In the genomic region with DNA sequence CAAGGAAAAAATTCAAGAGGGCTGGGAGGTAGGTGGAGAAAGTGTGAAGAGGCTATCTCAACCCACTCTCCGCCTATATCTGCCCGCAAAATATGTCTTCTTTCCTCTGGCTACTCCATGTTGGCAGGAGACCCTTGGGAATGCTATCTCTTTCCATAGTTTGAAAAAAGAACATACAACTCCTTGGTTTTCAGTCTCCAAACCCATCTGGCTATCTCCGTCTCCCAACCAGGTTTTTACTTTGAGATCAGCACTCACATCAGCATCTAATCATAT, we compare ENCODE assay signal across 15 cellular contexts.
DNase-seq lines count a peak whose midpoint lies in the region; ATAC-seq and TF ChIP-seq lines count a peak whose summit lies in the region.
"Had no signal": no experiment of that assay in that cellular context is flagged by ENCODE, and none has a peak within 500 bp of the region (broad histone marks: within the 10 kb centered on the region; RNA-seq: fewer than 3 reads in every experiment).

No MANE protein-coding gene starts in this region.

- no peak overlapping the region for H2AFZ ChIP-seq in PC-3 (ENCODE audit: low read length)

- intact Hi-C loops in PC-3 (cut with micrococcal nuclease) (no loop called here), aorta (cut with DNase I) (no loop called here)

- H3F3A ChIP-seq in PC-3 (ENCODE audit: low read length, unreplicated experiment): peaks cover 8% of the 10 kb centered on the region

- DNase-seq in activated CD8-positive, alpha-beta memory T cell treated with anti-CD3 and anti-CD28 coated beads, Interleukin-2, amount 10 ng/mL, durations not matched to agents 7 days and 5 days: no peak
- no peak for DNase-seq in activated CD8-positive, alpha-beta memory T cell treated with anti-CD3 and anti-CD28 coated beads, Interleukin-2, amount 50 U/mL, for 48 hours
- no peak for DNase-seq in PC-3
- DNase-seq in endodermal cell: no peak
- DNase-seq in stimulated activated naive CD8-positive, alpha-beta T cell treated with anti-CD3 and anti-CD28 coated beads, Interleukin-15, Interleukin-2, amounts not matched to agents 100 U/mL and 50 U/mL, for 24 hours: no peak
- DNase-seq in DMS79 treated with DMSO at 0.1 percent for 48 hours (lab: John Stamatoyannopoulos, UW): no peak
- DNase-seq in aorta: no peak
- DNase-seq: CD4-positive, alpha-beta memory T cell; cerebellar nuclear complex; lower lobe of right lung; NCI-H1105; NCI-H2171 had no signal

- H3K9me3 ChIP-seq in PC-3 (ENCODE audit: low read length) (no peaks in the 10 kb centered on the region), endodermal cell (ENCODE audit: control insufficient read depth, low read length) (no peaks in the 10 kb centered on the region), aorta (ENCODE audit: control insufficient read depth, low read length) (no peaks in the 10 kb centered on the region)
- H3K9me3 ChIP-seq: lower lobe of right lung, neutrophil had no signal

- H3K4me2 ChIP-seq in PC-3 (ENCODE audit: low read length): peak overlapping the region; percentile 55

- no peak for ATAC-seq in activated CD8-positive, alpha-beta memory T cell treated with anti-CD3 and anti-CD28 coated beads, Interleukin-2, amount 10 ng/mL, durations not matched to agents 7 days and 5 days
- no peak for ATAC-seq in PC-3
- ATAC-seq in stimulated activated naive CD8-positive, alpha-beta T cell treated with anti-CD3 and anti-CD28 coated beads, Interleukin-15, Interleukin-2, amounts not matched to agents 100 U/mL and 50 U/mL, for 24 hours: peak; percentile 26
- no peak for ATAC-seq in HG03457 (IDR thresholded peaks at IDR 0.05; ENCODE audit: unreplicated experiment)
- ATAC-seq in aorta (ENCODE audit: low FRiP score): no peak
- ATAC-seq: K562 had no signal

- H3K79me2 ChIP-seq in PC-3 (ENCODE audit: low read length): peaks cover 44% of the 10 kb centered on the region

- H3K27me3 Mint-ChIP-seq in activated CD8-positive, alpha-beta memory T cell treated with anti-CD3 and anti-CD28 coated beads, Interleukin-2, amount 10 ng/mL, durations not matched to agents 7 days and 5 days: peaks cover 13% of the 10 kb centered on the region
- no peaks in the 10 kb centered on the region for H3K27me3 Mint-ChIP-seq in endodermal cell (ENCODE audit: insufficient read depth)

- TF ChIP-seq CTCF in PC-3 (conservative IDR thresholded peaks at IDR 0.05; ENCODE audit: low read depth, low read length): no peak
- TF ChIP-seq CTCF in endodermal cell (conservative IDR thresholded peaks at IDR 0.05): no peak

- H3K27ac Mint-ChIP-seq in activated CD8-positive, alpha-beta memory T cell treated with anti-CD3 and anti-CD28 coated beads, Interleukin-2, amount 10 ng/mL, durations not matched to agents 7 days and 5 days: peak overlapping the region; percentile 8
- peak overlapping the region; percentile 4 for H3K27ac Mint-ChIP-seq in endodermal cell
- H3K27ac Mint-ChIP-seq: CD4-positive, alpha-beta memory T cell had no signal

- no peaks in the 10 kb centered on the region for H3K36me3 Mint-ChIP-seq in activated CD8-positive, alpha-beta memory T cell treated with anti-CD3 and anti-CD28 coated beads, Interleukin-2, amount 10 ng/mL, durations not matched to agents 7 days and 5 days
- H3K36me3 Mint-ChIP-seq in endodermal cell (ENCODE audit: low read depth): no peaks in the 10 kb centered on the region
- H3K36me3 Mint-ChIP-seq: CD4-positive, alpha-beta memory T cell had no signal

- H3K4me1 ChIP-seq in PC-3 (ENCODE audit: insufficient read depth, low read length) (peaks cover 45% of the 10 kb centered on the region), endodermal cell (ENCODE audit: control insufficient read depth, insufficient read depth, low read length) (peaks cover 5% of the 10 kb centered on the region), aorta (ENCODE audit: control insufficient read depth in 1 of 2, insufficient read depth in 2 of 2, low read length in 2 of 2) (peaks cover 0 to 2% of the 10 kb centered on the region in 2 donors)
- H3K4me1 ChIP-seq: lower lobe of right lung had no signal

- TSS peak; percentile 37 for BruUV-seq in PC-3 (replicated peaks; lab: Mats Ljungman, UMichigan)

- WGBS in endodermal cell (ENCODE audit: insufficient coverage in 1 of 2, insufficient read length in 1 of 2), 2 experiments: 88 to 95% methylated on average over 3 of the region's 3 CpGs
- 91 to 92% methylated on average over 3 of the region's 3 CpGs for WGBS in aorta, 2 donors

- H3K36me3 ChIP-seq in PC-3 (ENCODE audit: low read depth, low read length): no peaks in the 10 kb centered on the region
- no peaks in the 10 kb centered on the region for H3K36me3 ChIP-seq in endodermal cell (ENCODE audit: control insufficient read depth, insufficient read depth, low read length)
- no peaks in the 10 kb centered on the region for H3K36me3 ChIP-seq in aorta (ENCODE audit: control insufficient read depth in 1 of 2, insufficient read depth in 2 of 2, low read length in 1 of 2)
- H3K36me3 ChIP-seq: lower lobe of right lung, neutrophil had no signal

- H3K27ac ChIP-seq in PC-3 (ENCODE audit: low read length) (peak overlapping the region; percentile 92), endodermal cell (ENCODE audit: low read depth, low read length) (no peak overlapping the region), aorta (ENCODE audit: low read depth in 1 of 2, low read length in 2 of 2) (no peak overlapping the region)
- H3K27ac ChIP-seq: lower lobe of right lung, neutrophil had no signal

- peak overlapping the region; percentile 53 for H3K9ac ChIP-seq in PC-3 (ENCODE audit: low read length)
- no peak overlapping the region for H3K9ac ChIP-seq in endodermal cell (ENCODE audit: extremely low read depth, low read length, poor library complexity, severe bottlenecking)

- H4K20me1 ChIP-seq in PC-3 (ENCODE audit: low read length): no peaks in the 10 kb centered on the region

- CTCF ChIA-PET in activated CD8-positive, alpha-beta memory T cell treated with anti-CD3 and anti-CD28 coated beads, Interleukin-2, amount 10 ng/mL, durations not matched to agents 7 days and 5 days (lab: Charles Lee): no interaction called here
- CTCF ChIA-PET in PC-3 (lab: Charles Lee): no interaction called here

- POLR2A ChIA-PET in PC-3 (lab: Charles Lee; ENCODE audit: unreplicated experiment): interaction anchor here (0.6 to 0.7 kb wide), 2 partner anchors 52 to 92 kb away, joined by 5 read pairs; no protein-coding TSS in a partner anchor

- H3K9me2 ChIP-seq in PC-3 (replicated peaks; ENCODE audit: low read length): no peaks in the 10 kb centered on the region

- H3K27me3 ChIP-seq in PC-3 (ENCODE audit: low read length) (no peaks in the 10 kb centered on the region), endodermal cell (ENCODE audit: control insufficient read depth, insufficient read depth, low read length, poor library complexity, severe bottlenecking) (no peaks in the 10 kb centered on the region), aorta (ENCODE audit: control insufficient read depth in 1 of 2, insufficient read depth in 2 of 2, low read length in 1 of 2) (no peaks in the 10 kb centered on the region)
- H3K27me3 ChIP-seq: neutrophil had no signal

- H3K4me3 Mint-ChIP-seq in activated CD8-positive, alpha-beta memory T cell treated with anti-CD3 and anti-CD28 coated beads, Interleukin-2, amount 10 ng/mL, durations not matched to agents 7 days and 5 days: no peak overlapping the region
- H3K4me3 Mint-ChIP-seq in endodermal cell: no peak overlapping the region
- H3K4me3 Mint-ChIP-seq: CD4-positive, alpha-beta memory T cell had no signal

- H3K4me1 Mint-ChIP-seq in activated CD8-positive, alpha-beta memory T cell treated with anti-CD3 and anti-CD28 coated beads, Interleukin-2, amount 10 ng/mL, durations not matched to agents 7 days and 5 days: peaks cover 22% of the 10 kb centered on the region
- peaks cover 34% of the 10 kb centered on the region for H3K4me1 Mint-ChIP-seq in endodermal cell

- H3K4me3 ChIP-seq in PC-3 (ENCODE audit: low read length): no peak overlapping the region
- H3K4me3 ChIP-seq in endodermal cell (ENCODE audit: low read length): no peak overlapping the region
- H3K4me3 ChIP-seq in aorta (ENCODE audit: low read length in 2 of 2): no peak overlapping the region
- H3K4me3 ChIP-seq: K562, lower lobe of right lung had no signal

- H3K9me3 Mint-ChIP-seq in activated CD8-positive, alpha-beta memory T cell treated with anti-CD3 and anti-CD28 coated beads, Interleukin-2, amount 10 ng/mL, durations not matched to agents 7 days and 5 days (ENCODE audit: low read depth): no peaks in the 10 kb centered on the region
- H3K9me3 Mint-ChIP-seq in endodermal cell: no peaks in the 10 kb centered on the region
